Comparison of ENCODE assay signal across 19 cellular contexts in genomic region chr5:18797241-18797640, GRCh38.
DNase-seq lines count a peak whose midpoint lies in the region; ATAC-seq lines count a peak whose summit lies in the region.
"Had no signal": no experiment of that assay in that cellular context is flagged by ENCODE, and none has a peak within 500 bp of the region (broad histone marks: within the 10 kb centered on the region; RNA-seq: fewer than 3 reads in every experiment).

No MANE protein-coding gene starts in this region.

- H3K4me2 ChIP-seq in neuronal stem cell (ENCODE audit: insufficient read depth, low read length, poor library complexity, severe bottlenecking) = no peak overlapping the region
- H3K4me2 ChIP-seq: KMS-11 had no signal

- peaks cover under 1 to 3% of the 10 kb centered on the region in 2 donors for H3K9me3 ChIP-seq in neuronal stem cell (replicated peaks in 1 of 2; ENCODE audit: control insufficient read depth in 2 of 2, insufficient read depth in 1 of 2, low read depth in 1 of 2, low read length in 2 of 2)
- H3K9me3 ChIP-seq: MG63 had no signal

- CTCF ChIA-PET in T-cell (lab: Charles Lee) = no interaction called here

- H3K4me1 Mint-ChIP-seq in T-cell = peaks cover 0 to 3% (median 0%) of the 10 kb centered on the region in 3 donors
- H3K4me1 Mint-ChIP-seq: B cell had no signal

- H3K27ac Mint-ChIP-seq in T-cell = no peak overlapping the region
- H3K27ac Mint-ChIP-seq: B cell; CD4-positive, alpha-beta T cell had no signal

- no CpG with 5 or more reads among the region's 6 CpGs for WGBS in neuronal stem cell (ENCODE audit: extremely low coverage in 2 of 2, insufficient read length in 2 of 2, insufficient replicate concordance in 1 of 2), 2 donors

- POLR2A ChIA-PET in T-cell (lab: Charles Lee) = no interaction called here

- H3K27ac ChIP-seq in neuronal stem cell (replicated peaks; ENCODE audit: low read length) = no peak overlapping the region
- H3K27ac ChIP-seq: HL-60, KMS-11 had no signal

- H3K4me1 ChIP-seq in neuronal stem cell (ENCODE audit: control insufficient read depth in 2 of 2, insufficient read depth in 1 of 2, low read depth in 1 of 2, low read length in 2 of 2) = peaks cover 0 to 2% of the 10 kb centered on the region in 2 donors

- no peaks in the 10 kb centered on the region for H3K27me3 ChIP-seq in neuronal stem cell (ENCODE audit: control insufficient read depth in 3 of 3, insufficient read depth in 3 of 3, low read depth in 1 of 3, low read length in 3 of 3)
- H3K27me3 ChIP-seq: MG63 had no signal

- H3K27me3 Mint-ChIP-seq in T-cell = peaks cover 0 to 2% of the 10 kb centered on the region in 2 donors
- H3K27me3 Mint-ChIP-seq: B cell; CD4-positive, alpha-beta T cell had no signal

- no peak overlapping the region for H3K23ac ChIP-seq in neuronal stem cell (ENCODE audit: low read depth, low read length, poor library complexity)

- no peak overlapping the region for H3K18ac ChIP-seq in neuronal stem cell (ENCODE audit: low read length)

- H2AFZ ChIP-seq in neuronal stem cell (ENCODE audit: low read length) = peak overlapping the region; percentile 68

- H3K79me1 ChIP-seq in neuronal stem cell (ENCODE audit: low read depth, low read length) = no peaks in the 10 kb centered on the region

- no peak overlapping the region for H2BK120ac ChIP-seq in neuronal stem cell (ENCODE audit: low read depth, low read length)

- no peaks in the 10 kb centered on the region for H3K36me3 Mint-ChIP-seq in T-cell

- H2BK15ac ChIP-seq in neuronal stem cell (ENCODE audit: low read length) = no peak overlapping the region

- H3K4me3 Mint-ChIP-seq in T-cell = no peak overlapping the region
- H3K4me3 Mint-ChIP-seq: B cell; CD4-positive, alpha-beta T cell had no signal

- no peak overlapping the region for H4K91ac ChIP-seq in neuronal stem cell (ENCODE audit: low read depth, low read length, poor library complexity)

- no peaks in the 10 kb centered on the region for H3K36me3 ChIP-seq in neuronal stem cell (replicated peaks in 1 of 2; ENCODE audit: control insufficient read depth in 2 of 2, insufficient read depth in 2 of 2, low read length in 2 of 2)
- H3K36me3 ChIP-seq: MG63 had no signal

- no peak overlapping the region for H2BK5ac ChIP-seq in neuronal stem cell (ENCODE audit: low read length)

- no peak overlapping the region for H3K4me3 ChIP-seq in neuronal stem cell (ENCODE audit: low read length in 2 of 2)
- H3K4me3 ChIP-seq: MG63 had no signal

- no peak for ATAC-seq in T-cell (replicated peaks in 1 of 4)

- H3K9ac ChIP-seq in neuronal stem cell (ENCODE audit: low read depth, low read length, poor library complexity) = no peak overlapping the region
- H3K9ac ChIP-seq: KMS-11 had no signal

- no peak overlapping the region for H3K14ac ChIP-seq in neuronal stem cell (ENCODE audit: low read length)

- no peak overlapping the region for H2AK5ac ChIP-seq in neuronal stem cell (ENCODE audit: low read depth, low read length)

- peak; percentile 57 for DNase-seq in H4 (ENCODE audit: low spot score)
- peak; percentile 36 for DNase-seq in M059J (ENCODE audit: low read depth)
- DNase-seq in iPS DF 19.7 (ENCODE audit: low read depth, low spot score) = peak; percentile 17
- DNase-seq in neuronal stem cell (ENCODE audit: low spot score) = no peak
- DNase-seq in OCI-M1 (lab: John Stamatoyannopoulos, UW) = no peak
- DNase-seq in NCI-H524 treated with DMSO at 0.1 percent for 48 hours (lab: John Stamatoyannopoulos, UW) = no peak
- DNase-seq in T-cell = no peak
- DNase-seq in stimulated activated CD4-positive, alpha-beta T cell treated with anti-CD3 and anti-CD28 coated beads, Interleukin-15, amount 100 ng/mL, for 24 hours = no peak
- DNase-seq: Calu3; CD4-positive, alpha-beta T cell; DMS79; MG63; NCI-H1092 treated with DMSO at 0.1 percent for 48 hours; NCI-H187; NCI-H774; SIG-M5 had no signal

- no peaks in the 10 kb centered on the region for H3K9me3 Mint-ChIP-seq in T-cell
- H3K9me3 Mint-ChIP-seq: CD4-positive, alpha-beta T cell had no signal

- H2BK12ac ChIP-seq in neuronal stem cell (ENCODE audit: low read length) = no peak overlapping the region

- no peak overlapping the region for H4K8ac ChIP-seq in neuronal stem cell (ENCODE audit: low read depth, low read length)

- no peak overlapping the region for H3K4ac ChIP-seq in neuronal stem cell (ENCODE audit: low read length)

Comparison
In these comparisons a context has a peak if more than half of its experiments do, and no peak if none do; other contexts are left out.
1. DNase-seq: peak in H4 (single experiment), M059J (single experiment) and iPS DF 19.7 (single experiment); none in neuronal stem cell (single experiment), OCI-M1 (single experiment), NCI-H524 treated with DMSO at 0.1 percent for 48 hours (single experiment), T-cell (0 of 34) and stimulated activated CD4-positive, alpha-beta T cell treated with anti-CD3 and anti-CD28 coated beads, Interleukin-15, amount 100 ng/mL, for 24 hours (single experiment).